In the genomic region with DNA sequence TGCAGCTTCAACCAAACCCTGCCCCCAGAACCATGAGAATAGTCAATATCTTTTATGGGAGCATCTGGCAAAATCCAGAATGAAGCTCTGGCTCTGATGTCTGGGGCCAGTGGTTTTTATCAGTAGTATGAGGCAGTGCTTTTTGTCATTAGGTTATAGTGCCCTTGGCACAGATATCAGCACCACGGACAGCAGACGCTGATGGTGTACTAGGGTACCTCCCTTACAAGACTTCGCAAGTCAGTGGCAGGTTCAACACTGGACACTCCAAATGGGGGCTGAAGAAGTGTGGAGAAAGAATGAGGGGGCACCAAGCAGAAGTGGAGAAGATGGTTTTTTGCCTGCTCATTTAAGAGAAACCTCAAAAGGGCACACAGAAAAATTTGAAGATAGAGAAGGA, we compare ENCODE assay signal across 10 cellular contexts.
DNase-seq lines count a peak whose midpoint lies in the region; ATAC-seq and TF ChIP-seq lines count a peak whose summit lies in the region.
"Had no signal": no experiment of that assay in that cellular context is flagged by ENCODE, and none has a peak within 500 bp of the region (broad histone marks: within the 10 kb centered on the region; RNA-seq: fewer than 3 reads in every experiment).

No MANE protein-coding gene starts in this region.

- no peak overlapping the region for H3K4me3 Mint-ChIP-seq in GM23338
- no peak overlapping the region for H3K4me3 Mint-ChIP-seq in CD8-positive, alpha-beta T cell
- H3K4me3 Mint-ChIP-seq: activated T-helper 1 cell treated with anti-CD3 and anti-CD28 coated beads, Interleukin-12 subunit alpha, Interleukin-12 subunit beta, Interleukin-2, Interleukin-4 antibody, amounts not matched to agents 30 ng/mL and 10 ng/mL and 1 ng/mL, durations not matched to agents 14 hours and 24 hours and 36 hours had no signal

- H3K4me1 ChIP-seq in GM23338 (ENCODE audit: insufficient read depth): no peaks in the 10 kb centered on the region
- no peaks in the 10 kb centered on the region for H3K4me1 ChIP-seq in foreskin keratinocyte
- no peaks in the 10 kb centered on the region for H3K4me1 ChIP-seq in CD8-positive, alpha-beta T cell (ENCODE audit: insufficient read depth, low read length)
- H3K4me1 ChIP-seq: parathyroid adenoma had no signal

- H3K4me3 ChIP-seq in GM23338: no peak overlapping the region
- no peak overlapping the region for H3K4me3 ChIP-seq in CD8-positive, alpha-beta T cell (ENCODE audit: low read depth, low read length)

- H3K4me1 Mint-ChIP-seq in GM23338: no peaks in the 10 kb centered on the region
- H3K4me1 Mint-ChIP-seq in CD8-positive, alpha-beta T cell (ENCODE audit: low read depth): no peaks in the 10 kb centered on the region

- no peaks in the 10 kb centered on the region for H3K79me2 ChIP-seq in GM23338 (replicated peaks; ENCODE audit: insufficient read depth)
- H3K79me2 ChIP-seq: parathyroid adenoma had no signal

- ATAC-seq in GM23338 (peak; percentile 90), foreskin keratinocyte (peak; percentile 89), HG02678 (IDR thresholded peaks at IDR 0.05; ENCODE audit: unreplicated experiment) (no peak), GM19452 (IDR thresholded peaks at IDR 0.05; ENCODE audit: unreplicated experiment) (no peak)
- no peak for ATAC-seq in CD8-positive, alpha-beta T cell

- no peaks in the 10 kb centered on the region for H3K27me3 Mint-ChIP-seq in GM23338 (ENCODE audit: insufficient read depth, low read depth, poor library complexity)
- H3K27me3 Mint-ChIP-seq in CD8-positive, alpha-beta T cell (ENCODE audit: low read depth): no peaks in the 10 kb centered on the region

- H3K36me3 ChIP-seq in GM23338 (ENCODE audit: insufficient read depth): no peaks in the 10 kb centered on the region
- H3K36me3 ChIP-seq in CD8-positive, alpha-beta T cell (ENCODE audit: insufficient read depth, low read length): no peaks in the 10 kb centered on the region

- DNase-seq in AG08396 (ENCODE audit: low spot score) (peak; percentile 33), GM23338 (ENCODE audit: low spot score) (peak; percentile 86), RPMI8226 (peak; percentile 64), foreskin keratinocyte (no peak), NCI-H1417 (lab: John Stamatoyannopoulos, UW) (no peak)
- no peak for DNase-seq in CD8-positive, alpha-beta T cell

- H3K4me2 ChIP-seq in GM23338: no peak overlapping the region

- H3F3A ChIP-seq in GM23338 (replicated peaks; ENCODE audit: low read depth): no peaks in the 10 kb centered on the region

- H3K27me3 ChIP-seq in GM23338 (ENCODE audit: insufficient read depth): no peaks in the 10 kb centered on the region
- H3K27me3 ChIP-seq in foreskin keratinocyte: peaks cover 19% of the 10 kb centered on the region
- no peaks in the 10 kb centered on the region for H3K27me3 ChIP-seq in CD8-positive, alpha-beta T cell (ENCODE audit: insufficient read depth, low read length)

- no peaks in the 10 kb centered on the region for H3K9me2 ChIP-seq in GM23338 (ENCODE audit: insufficient read depth)

- no peak overlapping the region for H3K27ac Mint-ChIP-seq in GM23338
- H3K27ac Mint-ChIP-seq in CD8-positive, alpha-beta T cell: no peak overlapping the region
- H3K27ac Mint-ChIP-seq: activated T-helper 1 cell treated with anti-CD3 and anti-CD28 coated beads, Interleukin-12 subunit alpha, Interleukin-12 subunit beta, Interleukin-2, Interleukin-4 antibody, amounts not matched to agents 30 ng/mL and 10 ng/mL and 1 ng/mL, durations not matched to agents 14 hours and 24 hours and 36 hours had no signal

- no peak for TF ChIP-seq CTCF in GM23338 (conservative IDR thresholded peaks at IDR 0.05; ENCODE audit: low read depth in 2 of 2)
- no peak for TF ChIP-seq CTCF in foreskin keratinocyte (conservative IDR thresholded peaks at IDR 0.05)
- TF ChIP-seq CTCF in CD8-positive, alpha-beta T cell (IDR thresholded peaks at IDR 0.05): no peak

- POLR2A ChIA-PET in CD8-positive, alpha-beta T cell (lab: Charles Lee): no interaction called here

- no peaks in the 10 kb centered on the region for H3K9me3 ChIP-seq in CD8-positive, alpha-beta T cell (ENCODE audit: low read length)

- H3K27ac ChIP-seq in GM23338 (ENCODE audit: low read depth): no peak overlapping the region
- no peak overlapping the region for H3K27ac ChIP-seq in foreskin keratinocyte
- H3K27ac ChIP-seq in CD8-positive, alpha-beta T cell (ENCODE audit: low read depth, low read length): no peak overlapping the region
- H3K27ac ChIP-seq: parathyroid adenoma had no signal

- H3K9me3 Mint-ChIP-seq in GM23338: no peaks in the 10 kb centered on the region
- H3K9me3 Mint-ChIP-seq in CD8-positive, alpha-beta T cell: no peaks in the 10 kb centered on the region
- H3K9me3 Mint-ChIP-seq: activated T-helper 1 cell treated with anti-CD3 and anti-CD28 coated beads, Interleukin-12 subunit alpha, Interleukin-12 subunit beta, Interleukin-2, Interleukin-4 antibody, amounts not matched to agents 30 ng/mL and 10 ng/mL and 1 ng/mL, durations not matched to agents 14 hours and 24 hours and 36 hours had no signal

- H3K36me3 Mint-ChIP-seq in GM23338 (ENCODE audit: low read depth): no peaks in the 10 kb centered on the region
- no peaks in the 10 kb centered on the region for H3K36me3 Mint-ChIP-seq in CD8-positive, alpha-beta T cell

- intact Hi-C loops in CD8-positive, alpha-beta T cell (cut with DNase I, micrococcal nuclease): no loop called here

- no peaks in the 10 kb centered on the region for H4K20me1 ChIP-seq in GM23338 (replicated peaks; ENCODE audit: insufficient read depth)

- CTCF ChIA-PET in CD8-positive, alpha-beta T cell (lab: Charles Lee): no interaction called here

- H2AFZ ChIP-seq in GM23338: no peak overlapping the region
- H2AFZ ChIP-seq: parathyroid adenoma had no signal

TF ChIP-seq in GM23338, 12 proteins besides CTCF, POLR2A, EP300 and RAD21:
- TF ChIP-seq, protein P1, sequence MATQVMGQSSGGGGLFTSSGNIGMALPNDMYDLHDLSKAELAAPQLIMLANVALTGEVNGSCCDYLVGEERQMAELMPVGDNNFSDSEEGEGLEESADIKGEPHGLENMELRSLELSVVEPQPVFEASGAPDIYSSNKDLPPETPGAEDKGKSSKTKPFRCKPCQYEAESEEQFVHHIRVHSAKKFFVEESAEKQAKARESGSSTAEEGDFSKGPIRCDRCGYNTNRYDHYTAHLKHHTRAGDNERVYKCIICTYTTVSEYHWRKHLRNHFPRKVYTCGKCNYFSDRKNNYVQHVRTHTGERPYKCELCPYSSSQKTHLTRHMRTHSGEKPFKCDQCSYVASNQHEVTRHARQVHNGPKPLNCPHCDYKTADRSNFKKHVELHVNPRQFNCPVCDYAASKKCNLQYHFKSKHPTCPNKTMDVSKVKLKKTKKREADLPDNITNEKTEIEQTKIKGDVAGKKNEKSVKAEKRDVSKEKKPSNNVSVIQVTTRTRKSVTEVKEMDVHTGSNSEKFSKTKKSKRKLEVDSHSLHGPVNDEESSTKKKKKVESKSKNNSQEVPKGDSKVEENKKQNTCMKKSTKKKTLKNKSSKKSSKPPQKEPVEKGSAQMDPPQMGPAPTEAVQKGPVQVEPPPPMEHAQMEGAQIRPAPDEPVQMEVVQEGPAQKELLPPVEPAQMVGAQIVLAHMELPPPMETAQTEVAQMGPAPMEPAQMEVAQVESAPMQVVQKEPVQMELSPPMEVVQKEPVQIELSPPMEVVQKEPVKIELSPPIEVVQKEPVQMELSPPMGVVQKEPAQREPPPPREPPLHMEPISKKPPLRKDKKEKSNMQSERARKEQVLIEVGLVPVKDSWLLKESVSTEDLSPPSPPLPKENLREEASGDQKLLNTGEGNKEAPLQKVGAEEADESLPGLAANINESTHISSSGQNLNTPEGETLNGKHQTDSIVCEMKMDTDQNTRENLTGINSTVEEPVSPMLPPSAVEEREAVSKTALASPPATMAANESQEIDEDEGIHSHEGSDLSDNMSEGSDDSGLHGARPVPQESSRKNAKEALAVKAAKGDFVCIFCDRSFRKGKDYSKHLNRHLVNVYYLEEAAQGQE (IDR thresholded peaks at IDR 0.05; ENCODE audit: unreplicated experiment): peak; percentile 93
- no peak for TF ChIP-seq EZH2phosphoT487 (IDR thresholded peaks at IDR 0.05; ENCODE audit: unreplicated experiment)

Comparison
In these comparisons a context has a peak if more than half of its experiments do, and no peak if none do; other contexts are left out.
1. DNase-seq: peak in AG08396 (single experiment), GM23338 (single experiment) and RPMI8226 (single experiment); none in foreskin keratinocyte (0 of 2), CD8-positive, alpha-beta T cell (0 of 7) and NCI-H1417 (0 of 3).
2. ATAC-seq: peak in GM23338 (single experiment) and foreskin keratinocyte (single experiment); none in CD8-positive, alpha-beta T cell (single experiment), HG02678 (single experiment) and GM19452 (single experiment).